ENCODE assay signal across 27 cellular contexts in genomic region chr12:25741917-25742316, GRCh38.
"Had no signal": no experiment of that assay in that cellular context is flagged by ENCODE, and none has a peak within 500 bp of the region (broad histone marks: within the 10 kb centered on the region; RNA-seq: fewer than 3 reads in every experiment).

No MANE protein-coding gene starts in this region.

- H3K9me3 ChIP-seq: adrenal gland, ascending aorta had no signal

- DNase-seq: activated CD4-positive, alpha-beta memory T cell treated with anti-CD3 and anti-CD28 coated beads for 36 hours; activated CD4-positive, alpha-beta T cell treated with anti-CD3 and anti-CD28 coated beads for 36 hours; activated CD4-positive, alpha-beta T cell treated with anti-CD3 and anti-CD28 coated beads, Interleukin-2, amount 10 ng/mL, durations not matched to agents 24 days and 14 days; activated CD4-positive, CD25-positive, alpha-beta regulatory T cell; activated CD4-positive, CD25-positive, alpha-beta regulatory T cell treated with anti-CD3 and anti-CD28 coated beads, Interleukin-2, amount 50 U/mL, for 72 hours; activated CD8-positive, alpha-beta memory T cell treated with anti-CD3 and anti-CD28 coated beads, Interleukin-2, amount 10 ng/mL, durations not matched to agents 7 days and 5 days; activated CD8-positive, alpha-beta memory T cell treated with anti-CD3 and anti-CD28 coated beads, Interleukin-2, amount 50 U/mL, for 4 hours; activated CD8-positive, alpha-beta T cell treated with anti-CD3 and anti-CD28 coated beads, Interleukin-2, amount 10 ng/mL, durations not matched to agents 7 days and 5 days; activated effector memory CD4-positive, alpha-beta T cell treated with anti-CD3 and anti-CD28 coated beads, Interleukin-2, amount 50 U/mL, for 16 hours; activated naive CD4-positive, alpha-beta T cell treated with anti-CD3 and anti-CD28 coated beads for 36 hours; activated naive CD8-positive, alpha-beta T cell treated with anti-CD3 and anti-CD28 coated beads for 36 hours; activated naive CD8-positive, alpha-beta T cell treated with anti-CD3 and anti-CD28 coated beads, Interleukin-2, amount 50 U/mL, for 24 hours; activated T-cell treated with anti-CD3 and anti-CD28 coated beads, Interleukin-2, amount 50 U/mL, for 1 hour; activated T-cell treated with anti-CD3 and anti-CD28 coated beads, Interleukin-2, amount 50 U/mL, for 48 hours; adrenal gland; amygdala; dorsolateral prefrontal cortex; effector memory CD4-positive, alpha-beta T cell; endodermal cell; foreskin fibroblast; head of caudate nucleus; T-helper 1 cell; T-helper 17 cell; T1000 had no signal

- ATAC-seq: activated CD4-positive, alpha-beta T cell treated with anti-CD3 and anti-CD28 coated beads for 36 hours; activated CD8-positive, alpha-beta memory T cell treated with anti-CD3 and anti-CD28 coated beads, Interleukin-2, amount 10 ng/mL, durations not matched to agents 7 days and 5 days; activated CD8-positive, alpha-beta T cell treated with anti-CD3 and anti-CD28 coated beads, Interleukin-2, amount 10 ng/mL, durations not matched to agents 7 days and 5 days; activated naive CD8-positive, alpha-beta T cell treated with anti-CD3 and anti-CD28 coated beads, Interleukin-2, amount 50 U/mL, for 24 hours; esophagus mucosa; T-helper 17 cell had no signal

- H3K4me3 ChIP-seq: adrenal gland, ascending aorta, coronary artery, dorsolateral prefrontal cortex had no signal

- H3K36me3 ChIP-seq: adrenal gland, ascending aorta had no signal

- H3K27me3 ChIP-seq: adrenal gland, ascending aorta had no signal

- H3K4me1 ChIP-seq: adrenal gland, ascending aorta had no signal

- H3K27ac ChIP-seq: adrenal gland, ascending aorta, coronary artery, dorsolateral prefrontal cortex had no signal
